8 cellular contexts compared by ENCODE assay signal in the genomic region with DNA sequence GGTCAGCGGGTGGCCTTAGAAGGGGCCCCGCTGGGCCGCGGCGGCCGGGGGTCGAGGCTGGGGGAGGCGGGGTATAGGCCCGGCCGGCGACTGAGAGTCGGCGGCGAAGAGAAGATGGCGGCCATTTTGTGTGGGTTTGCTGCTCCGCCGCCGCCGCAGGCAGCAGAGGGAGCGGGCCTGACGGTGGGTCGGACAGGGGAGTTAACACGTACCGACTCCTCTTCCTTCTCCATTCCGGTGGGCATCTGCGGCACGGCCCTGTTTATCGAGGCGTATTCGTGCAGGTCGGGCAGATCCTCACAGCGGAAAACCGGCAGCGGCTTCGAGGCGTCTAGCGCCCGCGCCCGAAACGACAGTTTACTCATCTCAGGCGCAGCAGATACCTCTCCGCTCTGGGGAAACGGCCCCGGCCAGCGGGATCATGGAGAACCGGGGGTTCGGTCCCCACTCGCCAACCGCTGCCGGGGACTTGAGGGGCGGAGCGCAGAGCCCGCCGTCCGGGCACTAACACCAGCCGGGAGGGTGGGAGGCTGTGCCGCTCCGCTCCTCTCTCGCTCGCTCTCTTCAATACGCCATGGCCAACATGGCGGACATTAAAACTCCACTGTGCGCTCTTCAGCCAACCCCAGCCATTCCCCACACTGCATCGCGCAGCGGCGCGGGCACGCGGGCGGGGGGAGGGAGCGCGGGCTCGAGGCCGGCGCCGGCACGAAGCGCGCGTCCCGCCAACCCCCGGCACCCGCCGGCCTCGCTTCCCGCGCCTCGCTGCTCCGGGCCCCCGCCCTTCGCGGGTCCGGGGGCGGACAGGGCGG. TPM values are rescaled to one million over a fixed set of nuclear protein-coding genes. Genes with fewer than 3 reads are reported as not detected.
DNase-seq lines count a peak whose midpoint lies in the region; ATAC-seq lines count a peak whose summit lies in the region.

EPC1 (minus strand) TSS at position 608 of the 812 bp plus-strand sequence; CDS start at position 365, 243 bp downstream.

- H3K4me3 ChIP-seq in mononuclear cell (ENCODE audit: low read length), result peak within 1 kb of the TSS; percentile 97

- peaks cover 29% of the 10 kb centered on the region for H3K4me1 ChIP-seq in mononuclear cell (ENCODE audit: insufficient read depth, low read length)

- no peaks in the 10 kb centered on the region for H3K27me3 ChIP-seq in mononuclear cell (ENCODE audit: insufficient read depth, low read length)

- ATAC-seq in GM19397 (IDR thresholded peaks at IDR 0.05; ENCODE audit: unreplicated experiment), result peak; percentile 60
- peak; percentile 65 for ATAC-seq in HG03565 (IDR thresholded peaks at IDR 0.05; ENCODE audit: unreplicated experiment)

- peak; percentile 70 for DNase-seq in CMK (ENCODE audit: low read depth)
- peak; percentile 58 for DNase-seq in NOMO-1 treated with dmso at 0.1 percent for 144 hours (lab: John Stamatoyannopoulos, UW; ENCODE audit: unreplicated experiment)
- DNase-seq in activated CD8-positive, alpha-beta memory T cell treated with anti-CD3 and anti-CD28 coated beads, Interleukin-2, amount 50 U/mL, for 48 hours, result peak; percentile 90
- peak; percentile 94 for DNase-seq in epidermal melanocyte (ENCODE audit: insufficient read length, low spot score)
- peak; percentile 73 to 77 for DNase-seq in stimulated activated CD8-positive, alpha-beta memory T cell treated with anti-CD3 and anti-CD28 coated beads, Interleukin-4, amount 100 ng/mL, for 1 hour (ENCODE audit: low read depth in 2 of 2, low spot score in 1 of 2)

- no peaks in the 10 kb centered on the region for H3K9me3 ChIP-seq in mononuclear cell (ENCODE audit: low read depth, low read length)

RNA-seq across cellular contexts. Expression of gene EPC1, which starts in this region (rescaled TPM):
- total RNA-seq in mononuclear cell, result 194 TPM

Comparison
In these comparisons a context has a peak if more than half of its experiments do, and no peak if none do; other contexts are left out.
1. Peak in every context shown above with its lines: DNase-seq, ATAC-seq and H3K4me3 ChIP-seq.